ENCODE assay signal across 30 cellular contexts in genomic region chr3:172739462-172739861, GRCh38.
"Had no signal": no experiment of that assay in that cellular context is flagged by ENCODE, and none has a peak within 500 bp of the region (broad histone marks: within the 10 kb centered on the region; RNA-seq: fewer than 3 reads in every experiment).

No MANE protein-coding gene starts in this region.

- H3K36me3 ChIP-seq: ascending aorta, breast epithelium, cardiac muscle cell, colonic mucosa, esophagus squamous epithelium, gastroesophageal sphincter had no signal

- H3K4me1 Mint-ChIP-seq: activated CD4-positive, alpha-beta memory T cell treated with anti-CD3 and anti-CD28 coated beads, Interleukin-2, amount 10 ng/mL, durations not matched to agents 7 days and 5 days; activated CD4-positive, alpha-beta T cell treated with anti-CD3 and anti-CD28 coated beads, Interleukin-2, amount 10 ng/mL, durations not matched to agents 7 days and 5 days; activated naive CD4-positive, alpha-beta T cell treated with anti-CD3 and anti-CD28 coated beads, Interleukin-2, amount 10 ng/mL, durations not matched to agents 7 days and 5 days; activated naive CD8-positive, alpha-beta T cell treated with anti-CD3 and anti-CD28 coated beads, Interleukin-2, amount 10 ng/mL, durations not matched to agents 7 days and 5 days; brain had no signal

- ATAC-seq: activated naive CD4-positive, alpha-beta T cell treated with anti-CD3 and anti-CD28 coated beads, Interleukin-2, amount 50 U/mL, for 72 hours; activated T-cell treated with anti-CD3 and anti-CD28 coated beads, Interleukin-2, amount 50 U/mL, for 72 hours; gastroesophageal sphincter had no signal

- DNase-seq: activated CD4-positive, alpha-beta memory T cell treated with anti-CD3 and anti-CD28 coated beads, Interleukin-2, amount 10 ng/mL, durations not matched to agents 7 days and 5 days; activated CD4-positive, alpha-beta T cell treated with anti-CD3 and anti-CD28 coated beads for 4 hours; activated CD4-positive, alpha-beta T cell treated with anti-CD3 and anti-CD28 coated beads, Interleukin-2, amount 10 ng/mL, durations not matched to agents 7 days and 5 days; activated CD4-positive, alpha-beta T cell treated with anti-CD3 and anti-CD28 coated beads, Interleukin-2, amount 50 U/mL, for 4 hours; activated CD4-positive, CD25-positive, alpha-beta regulatory T cell; activated CD4-positive, CD25-positive, alpha-beta regulatory T cell treated with anti-CD3 and anti-CD28 coated beads, Interleukin-2, amount 50 U/mL, for 72 hours; activated CD8-positive, alpha-beta memory T cell treated with anti-CD3 and anti-CD28 coated beads, Interleukin-2, amount 50 U/mL, for 48 hours; activated gamma-delta T cell; activated naive CD4-positive, alpha-beta T cell; activated naive CD4-positive, alpha-beta T cell treated with anti-CD3 and anti-CD28 coated beads, Interleukin-2, amount 10 ng/mL, durations not matched to agents 7 days and 5 days; activated naive CD8-positive, alpha-beta T cell treated with anti-CD3 and anti-CD28 coated beads, Interleukin-2, amount 10 ng/mL, durations not matched to agents 7 days and 5 days; activated T-cell treated with anti-CD3 and anti-CD28 coated beads for 4 hours; activated T-cell treated with anti-CD3 and anti-CD28 coated beads, Interleukin-2, amount 50 U/mL, for 24 hours; activated T-cell treated with anti-CD3 and anti-CD28 coated beads, Interleukin-2, amount 50 U/mL, for 72 hours; central memory CD4-positive, alpha-beta T cell; cerebellar nuclear complex; colonic mucosa; effector CD8-positive, alpha-beta T cell; esophagus squamous epithelium; foreskin melanocyte; T-helper 1 cell; T-helper 2 cell had no signal

- H3K4me3 Mint-ChIP-seq: activated CD4-positive, alpha-beta memory T cell treated with anti-CD3 and anti-CD28 coated beads, Interleukin-2, amount 10 ng/mL, durations not matched to agents 7 days and 5 days; activated CD4-positive, alpha-beta T cell treated with anti-CD3 and anti-CD28 coated beads, Interleukin-2, amount 10 ng/mL, durations not matched to agents 7 days and 5 days; activated naive CD4-positive, alpha-beta T cell treated with anti-CD3 and anti-CD28 coated beads, Interleukin-2, amount 10 ng/mL, durations not matched to agents 7 days and 5 days; activated naive CD8-positive, alpha-beta T cell treated with anti-CD3 and anti-CD28 coated beads, Interleukin-2, amount 10 ng/mL, durations not matched to agents 7 days and 5 days; activated T-cell treated with anti-CD3 and anti-CD28 coated beads, Interleukin-2, amount 50 U/mL, for 24 hours; activated T-cell treated with anti-CD3 and anti-CD28 coated beads, Interleukin-2, amount 50 U/mL, for 72 hours; brain had no signal

- H3K27me3 ChIP-seq: ascending aorta, breast epithelium, cardiac muscle cell, colonic mucosa, esophagus squamous epithelium, gastroesophageal sphincter had no signal

- H3K36me3 Mint-ChIP-seq: activated naive CD4-positive, alpha-beta T cell treated with anti-CD3 and anti-CD28 coated beads, Interleukin-2, amount 10 ng/mL, durations not matched to agents 7 days and 5 days; activated naive CD4-positive, alpha-beta T cell treated with anti-CD3 and anti-CD28 coated beads, Interleukin-2, amount 50 U/mL, for 72 hours; activated naive CD8-positive, alpha-beta T cell treated with anti-CD3 and anti-CD28 coated beads, Interleukin-2, amount 10 ng/mL, durations not matched to agents 7 days and 5 days; brain had no signal

- H3K27ac Mint-ChIP-seq: activated CD4-positive, alpha-beta memory T cell treated with anti-CD3 and anti-CD28 coated beads, Interleukin-2, amount 10 ng/mL, durations not matched to agents 7 days and 5 days; activated CD4-positive, alpha-beta T cell treated with anti-CD3 and anti-CD28 coated beads, Interleukin-2, amount 10 ng/mL, durations not matched to agents 7 days and 5 days; activated naive CD4-positive, alpha-beta T cell treated with anti-CD3 and anti-CD28 coated beads, Interleukin-2, amount 10 ng/mL, durations not matched to agents 7 days and 5 days; activated naive CD4-positive, alpha-beta T cell treated with anti-CD3 and anti-CD28 coated beads, Interleukin-2, amount 50 U/mL, for 72 hours; activated naive CD8-positive, alpha-beta T cell treated with anti-CD3 and anti-CD28 coated beads, Interleukin-2, amount 10 ng/mL, durations not matched to agents 7 days and 5 days; activated T-cell treated with anti-CD3 and anti-CD28 coated beads, Interleukin-2, amount 50 U/mL, for 24 hours; activated T-cell treated with anti-CD3 and anti-CD28 coated beads, Interleukin-2, amount 50 U/mL, for 72 hours; brain had no signal

- H3K4me3 ChIP-seq: ascending aorta, breast epithelium, cardiac muscle cell, colonic mucosa, esophagus squamous epithelium, gastroesophageal sphincter had no signal

- FAIRE-seq: endometrium had no signal

- H3K27me3 Mint-ChIP-seq: activated T-cell treated with anti-CD3 and anti-CD28 coated beads, Interleukin-2, amount 50 U/mL, for 24 hours had no signal

- H3K9me3 ChIP-seq: ascending aorta, breast epithelium, colonic mucosa, esophagus squamous epithelium, gastroesophageal sphincter had no signal

- H3K9me3 Mint-ChIP-seq: activated CD4-positive, alpha-beta memory T cell treated with anti-CD3 and anti-CD28 coated beads, Interleukin-2, amount 10 ng/mL, durations not matched to agents 7 days and 5 days; activated CD4-positive, alpha-beta T cell treated with anti-CD3 and anti-CD28 coated beads, Interleukin-2, amount 10 ng/mL, durations not matched to agents 7 days and 5 days; activated naive CD4-positive, alpha-beta T cell treated with anti-CD3 and anti-CD28 coated beads, Interleukin-2, amount 10 ng/mL, durations not matched to agents 7 days and 5 days; activated naive CD4-positive, alpha-beta T cell treated with anti-CD3 and anti-CD28 coated beads, Interleukin-2, amount 50 U/mL, for 72 hours; activated naive CD8-positive, alpha-beta T cell treated with anti-CD3 and anti-CD28 coated beads, Interleukin-2, amount 10 ng/mL, durations not matched to agents 7 days and 5 days; activated T-cell treated with anti-CD3 and anti-CD28 coated beads, Interleukin-2, amount 50 U/mL, for 24 hours; activated T-cell treated with anti-CD3 and anti-CD28 coated beads, Interleukin-2, amount 50 U/mL, for 72 hours; brain had no signal

- H3K27ac ChIP-seq: ascending aorta, breast epithelium, cardiac muscle cell, colonic mucosa, epithelial cell of prostate, esophagus squamous epithelium, gastroesophageal sphincter had no signal

- H3K4me1 ChIP-seq: ascending aorta, breast epithelium, colonic mucosa, esophagus squamous epithelium, gastroesophageal sphincter had no signal
